ENCODE assay signal across 19 cellular contexts in genomic region chr12:123720141-123720814, GRCh38. TPM values are rescaled to one million over a fixed set of nuclear protein-coding genes. Genes with fewer than 3 reads are reported as not detected.
A peak's percentile ranks its signal among the peaks of the same experiment; 100 is the strongest.
DNase-seq lines count a peak whose midpoint lies in the region; TF ChIP-seq lines count a peak whose summit lies in the region.
"Had no signal": no experiment of that assay in that cellular context is flagged by ENCODE, and none has a peak within 500 bp of the region (broad histone marks: within the 10 kb centered on the region; RNA-seq: fewer than 3 reads in every experiment).

No MANE protein-coding gene starts in this region.

- H4K20me1 ChIP-seq in OCI-LY7 (ENCODE audit: insufficient read depth, low read length) = peaks cover 2% of the 10 kb centered on the region; the same call in 1 of the 2 replicates

- no peak for TF ChIP-seq CTCF in OCI-LY7 (conservative IDR thresholded peaks at IDR 0.05; ENCODE audit: low read length)
- TF ChIP-seq CTCF in endothelial cell (IDR thresholded peaks at IDR 0.05; ENCODE audit: unreplicated experiment) = no peak
- no peak for TF ChIP-seq CTCF in GM13976 (IDR thresholded peaks at IDR 0.05; ENCODE audit: borderline replicate concordance, control extremely low read depth, extremely low read depth, insufficient read depth, missing control alignments)

- no peak overlapping the region for H3K4me3 ChIP-seq in OCI-LY7 (ENCODE audit: low read depth, low read length, poor library complexity, severe bottlenecking)
- H3K4me3 ChIP-seq: adrenal gland, esophagus squamous epithelium, right lobe of liver had no signal

- no peaks in the 10 kb centered on the region for H3K9me2 ChIP-seq in OCI-LY7 (ENCODE audit: insufficient read depth, low read length)

- TSS peak; percentile 14 for BruUV-seq in OCI-LY7 (replicated peaks; lab: Mats Ljungman, UMichigan)

- POLR2A ChIA-PET in OCI-LY7 (lab: Charles Lee) = no interaction called here

- DNase-seq in activated CD4-positive, alpha-beta T cell treated with anti-CD3 and anti-CD28 coated beads, Interleukin-2, amount 10 ng/mL, durations not matched to agents 24 days and 14 days = no peak
- no peak for DNase-seq in activated CD4-positive, alpha-beta T cell treated with anti-CD3 and anti-CD28 coated beads, Interleukin-2, amount 50 U/mL, for 48 hours
- no peak for DNase-seq in OCI-LY7 (ENCODE audit: low spot score)
- DNase-seq in endothelial cell (ENCODE audit: low spot score) = no peak
- DNase-seq in renal cortical epithelial cell (ENCODE audit: low read depth) = peak; percentile 19
- DNase-seq in GM13976 (ENCODE audit: low spot score) = no peak
- no peak for DNase-seq in NCI-H82 (lab: John Stamatoyannopoulos, UW)
- DNase-seq in stimulated activated CD4-positive, alpha-beta T cell treated with anti-CD3 and anti-CD28 coated beads, Interleukin-1b, Interleukin-23, amount 100 ng/mL, for 48 hours = no peak
- DNase-seq: activated T-cell treated with anti-CD3 and anti-CD28 coated beads, Interleukin-2, amount 50 U/mL, for 48 hours; adrenal gland; BE2C; dermis blood vessel endothelial cell; esophagus squamous epithelium; left ventricle myocardium superior; NCI-H1105; NCI-H510A treated with DMSO at 0.1 percent for 48 hours; occipital lobe; right lobe of liver had no signal

- no peaks in the 10 kb centered on the region for H3K4me1 ChIP-seq in OCI-LY7 (ENCODE audit: insufficient read depth, low read length, poor library complexity, severe bottlenecking)
- H3K4me1 ChIP-seq: adrenal gland had no signal

- in situ Hi-C loops in GM13976 (cut with MboI; ENCODE audit: low sequenced_read_pairs, unreplicated experiment) = no loop called here

- no peaks in the 10 kb centered on the region for H3K9me3 Mint-ChIP-seq in activated CD4-positive, alpha-beta T cell treated with anti-CD3 and anti-CD28 coated beads, Interleukin-2, amount 10 ng/mL, durations not matched to agents 24 days and 14 days
- no peaks in the 10 kb centered on the region for H3K9me3 Mint-ChIP-seq in endothelial cell (ENCODE audit: unreplicated experiment)

- intact Hi-C loops in activated CD4-positive, alpha-beta T cell treated with anti-CD3 and anti-CD28 coated beads, Interleukin-2, amount 10 ng/mL, durations not matched to agents 24 days and 14 days (cut with micrococcal nuclease) = no loop called here
- intact Hi-C loops in OCI-LY7 (cut with micrococcal nuclease; ENCODE audit: unreplicated experiment) = no loop called here

- peaks cover 12% of the 10 kb centered on the region for H3K79me2 ChIP-seq in OCI-LY7 (ENCODE audit: insufficient read depth, low read depth, low read length)

- peaks cover 64% of the 10 kb centered on the region for H3K36me3 ChIP-seq in OCI-LY7 (ENCODE audit: insufficient read depth, low read length)

- CTCF ChIA-PET in OCI-LY7 (lab: Charles Lee; ENCODE audit: unreplicated experiment) = no interaction called here

- no peak overlapping the region for H3K27ac ChIP-seq in OCI-LY7 (ENCODE audit: low read depth, low read length, poor library complexity, severe bottlenecking)
- H3K27ac ChIP-seq: adrenal gland, esophagus squamous epithelium, right lobe of liver had no signal

- no peak overlapping the region for H2AFZ ChIP-seq in OCI-LY7 (ENCODE audit: low read length)

- H3K36me3 Mint-ChIP-seq in activated CD4-positive, alpha-beta T cell treated with anti-CD3 and anti-CD28 coated beads, Interleukin-2, amount 10 ng/mL, durations not matched to agents 24 days and 14 days (ENCODE audit: low read depth) = peaks cover 38% of the 10 kb centered on the region
- H3K36me3 Mint-ChIP-seq in endothelial cell (ENCODE audit: low read depth, unreplicated experiment) = peaks cover 10% of the 10 kb centered on the region

- H3K27ac Mint-ChIP-seq in activated CD4-positive, alpha-beta T cell treated with anti-CD3 and anti-CD28 coated beads, Interleukin-2, amount 10 ng/mL, durations not matched to agents 24 days and 14 days = peak overlapping the region; percentile 85
- H3K27ac Mint-ChIP-seq in endothelial cell (ENCODE audit: unreplicated experiment) = peak overlapping the region; percentile 95

- H3K4me2 ChIP-seq in OCI-LY7 (ENCODE audit: low read length) = no peak overlapping the region

- no peak overlapping the region for H3K4me3 Mint-ChIP-seq in activated CD4-positive, alpha-beta T cell treated with anti-CD3 and anti-CD28 coated beads, Interleukin-2, amount 10 ng/mL, durations not matched to agents 24 days and 14 days
- H3K4me3 Mint-ChIP-seq in endothelial cell (ENCODE audit: unreplicated experiment) = peak overlapping the region; percentile 11

- H3K4me1 Mint-ChIP-seq in activated CD4-positive, alpha-beta T cell treated with anti-CD3 and anti-CD28 coated beads, Interleukin-2, amount 10 ng/mL, durations not matched to agents 24 days and 14 days = peaks cover 21% of the 10 kb centered on the region
- peaks cover 19% of the 10 kb centered on the region for H3K4me1 Mint-ChIP-seq in endothelial cell (ENCODE audit: unreplicated experiment)

- H3K27me3 Mint-ChIP-seq in activated CD4-positive, alpha-beta T cell treated with anti-CD3 and anti-CD28 coated beads, Interleukin-2, amount 10 ng/mL, durations not matched to agents 24 days and 14 days = no peaks in the 10 kb centered on the region
- H3K27me3 Mint-ChIP-seq in endothelial cell (ENCODE audit: unreplicated experiment) = no peaks in the 10 kb centered on the region

- H3K9me3 ChIP-seq in OCI-LY7 (ENCODE audit: low read length) = no peaks in the 10 kb centered on the region
- H3K9me3 ChIP-seq: adrenal gland, BE2C, esophagus squamous epithelium, right lobe of liver had no signal

RNA-seq across cellular contexts. Expression of gene ATP6V0A2, which starts 8.1 kb away (rescaled TPM):
- total RNA-seq in activated CD4-positive, alpha-beta T cell treated with anti-CD3 and anti-CD28 coated beads, Interleukin-2, amount 10 ng/mL, durations not matched to agents 24 days and 14 days = 120 and 122 TPM in 2 replicates
- 44.2 and 52.8 TPM in 2 replicates for total RNA-seq in OCI-LY7 (2014; rRNA removed; shearing (Covaris generic))
- total RNA-seq in OCI-LY7 (2022) (59.0 and 68.1 TPM in 2 replicates), endothelial cell (ENCODE audit: unreplicated experiment) (52.4 TPM), renal cortical epithelial cell (19.0 and 22.1 TPM in 2 replicates)

RNA-seq across cellular contexts. Expression of gene DNAH10, which starts 41.8 kb away (rescaled TPM):
- total RNA-seq in activated CD4-positive, alpha-beta T cell treated with anti-CD3 and anti-CD28 coated beads, Interleukin-2, amount 10 ng/mL, durations not matched to agents 24 days and 14 days = 0.14 and 0.21 TPM in 2 replicates
- 0.19 TPM in 1 of 2 replicates, not detected in the other for total RNA-seq in OCI-LY7 (2014; rRNA removed; shearing (Covaris generic))
- total RNA-seq in OCI-LY7 (2022) = 0.04 and 0.11 TPM in 2 replicates
- total RNA-seq in endothelial cell (ENCODE audit: unreplicated experiment) = 1.2 TPM
- 0.10 and 0.35 TPM in 2 replicates for total RNA-seq in renal cortical epithelial cell
- total RNA-seq: dermis blood vessel endothelial cell, esophagus squamous epithelium, glomerular endothelial cell had no signal

RNA-seq across cellular contexts. Expression of gene TCTN2, which starts 49.4 kb away (rescaled TPM):
- total RNA-seq in activated CD4-positive, alpha-beta T cell treated with anti-CD3 and anti-CD28 coated beads, Interleukin-2, amount 10 ng/mL, durations not matched to agents 24 days and 14 days = 3.0 and 3.1 TPM in 2 replicates
- total RNA-seq in OCI-LY7 (2014; rRNA removed; shearing (Covaris generic)) = 6.3 and 7.8 TPM in 2 replicates
- total RNA-seq in OCI-LY7 (2022) = 3.7 and 4.7 TPM in 2 replicates
- total RNA-seq in endothelial cell (ENCODE audit: unreplicated experiment) = 11.3 TPM
- total RNA-seq in renal cortical epithelial cell = 9.0 and 22.7 TPM in 2 replicates
